In the genomic region with DNA sequence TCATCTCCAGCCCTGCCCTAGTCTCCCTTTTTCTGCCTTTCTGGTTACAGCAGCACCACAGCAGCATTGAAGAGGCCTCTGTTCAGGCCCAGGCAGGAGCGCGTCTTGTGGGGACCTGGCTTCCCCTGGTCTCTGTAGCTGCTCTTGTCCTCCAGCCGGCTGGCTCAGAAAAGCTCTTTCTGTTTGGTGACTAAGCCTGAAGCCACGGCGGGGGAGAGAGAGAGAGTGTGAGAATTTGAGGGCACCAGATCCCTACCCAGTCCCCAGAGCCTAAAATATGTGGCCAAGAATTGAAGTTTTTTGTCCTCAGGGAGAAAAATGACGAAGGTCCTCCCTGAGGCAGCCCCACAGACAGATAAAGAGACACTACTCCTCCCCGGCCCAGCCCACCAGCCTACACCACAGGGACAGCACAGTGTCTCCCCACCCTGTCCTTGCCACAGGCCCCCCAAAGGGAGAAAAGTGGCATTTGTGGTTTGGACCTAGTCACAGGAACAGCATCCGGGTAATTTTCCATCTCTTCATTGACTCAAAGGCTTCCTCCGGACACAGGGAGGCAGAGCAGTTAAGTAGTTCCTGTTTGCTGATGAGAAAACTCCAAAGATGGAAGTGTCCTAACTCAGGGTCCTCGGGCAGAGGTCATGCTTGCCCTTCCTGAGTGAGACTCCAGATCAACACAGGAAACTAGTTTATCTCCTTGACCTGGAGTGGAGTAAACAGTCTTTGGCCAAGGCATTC, we compare ENCODE assay signal across 12 cellular contexts. TPM values are rescaled to one million over a fixed set of nuclear protein-coding genes. Genes with fewer than 3 reads are reported as not detected.
A peak's percentile ranks its signal among the peaks of the same experiment; 100 is the strongest.
DNase-seq lines count a peak whose midpoint lies in the region; ATAC-seq, FAIRE-seq and TF ChIP-seq lines count a peak whose summit lies in the region.
"Had no signal": no experiment of that assay in that cellular context is flagged by ENCODE, and none has a peak within 500 bp of the region (broad histone marks: within the 10 kb centered on the region; RNA-seq: fewer than 3 reads in every experiment).

No MANE protein-coding gene starts in this region.

- no peak overlapping the region for H3K4me3 Mint-ChIP-seq in activated CD8-positive, alpha-beta T cell treated with anti-CD3 and anti-CD28 coated beads for 36 hours
- H3K4me3 Mint-ChIP-seq in activated CD8-positive, alpha-beta T cell treated with anti-CD3 and anti-CD28 coated beads, Interleukin-2, amount 10 ng/mL, durations not matched to agents 7 days and 5 days = no peak overlapping the region
- H3K4me3 Mint-ChIP-seq in astrocyte (ENCODE audit: unreplicated experiment) = no peak overlapping the region
- H3K4me3 Mint-ChIP-seq in type B pancreatic cell = no peak overlapping the region

- H3K27me3 ChIP-seq in astrocyte (ENCODE audit: insufficient read depth, low read length) (no peaks in the 10 kb centered on the region), hepatocyte (no peaks in the 10 kb centered on the region)

- peaks cover 43% of the 10 kb centered on the region for H3K27me3 Mint-ChIP-seq in activated CD8-positive, alpha-beta T cell treated with anti-CD3 and anti-CD28 coated beads for 36 hours
- H3K27me3 Mint-ChIP-seq in activated CD8-positive, alpha-beta T cell treated with anti-CD3 and anti-CD28 coated beads, Interleukin-2, amount 10 ng/mL, durations not matched to agents 7 days and 5 days (ENCODE audit: low read depth) = peaks cover 13% of the 10 kb centered on the region
- H3K27me3 Mint-ChIP-seq in astrocyte (ENCODE audit: low read depth, unreplicated experiment) (no peaks in the 10 kb centered on the region), type B pancreatic cell (peaks cover 4% of the 10 kb centered on the region)

- H3K4me1 ChIP-seq in astrocyte (ENCODE audit: insufficient read depth, low read length) (peaks cover 31% of the 10 kb centered on the region), hepatocyte (ENCODE audit: insufficient read depth) (no peaks in the 10 kb centered on the region)

- H3K9me2 ChIP-seq in hepatocyte (replicated peaks; ENCODE audit: insufficient read depth) = no peaks in the 10 kb centered on the region

- peak overlapping the region; percentile 90 for H2AFZ ChIP-seq in astrocyte (ENCODE audit: low read depth, low read length)
- H2AFZ ChIP-seq in hepatocyte = no peak overlapping the region

- H3K4me3 ChIP-seq in astrocyte (ENCODE audit: insufficient read depth, low read depth, low read length) (no peak overlapping the region), hepatocyte (no peak overlapping the region)

- H3K36me3 ChIP-seq in astrocyte (ENCODE audit: insufficient read depth, low read length) (no peaks in the 10 kb centered on the region), hepatocyte (replicated peaks; ENCODE audit: insufficient read depth, low read depth) (no peaks in the 10 kb centered on the region)

- no peak for ATAC-seq in activated CD8-positive, alpha-beta T cell treated with anti-CD3 and anti-CD28 coated beads for 36 hours
- no peak for ATAC-seq in activated CD8-positive, alpha-beta T cell treated with anti-CD3 and anti-CD28 coated beads, Interleukin-2, amount 10 ng/mL, durations not matched to agents 7 days and 5 days
- no peak for ATAC-seq in HG02610 (IDR thresholded peaks at IDR 0.05; ENCODE audit: unreplicated experiment)

- H3K9ac ChIP-seq in astrocyte (ENCODE audit: low read length) = peak overlapping the region; percentile 48

- H3K9me3 Mint-ChIP-seq in activated CD8-positive, alpha-beta T cell treated with anti-CD3 and anti-CD28 coated beads for 36 hours = no peaks in the 10 kb centered on the region
- no peaks in the 10 kb centered on the region for H3K9me3 Mint-ChIP-seq in activated CD8-positive, alpha-beta T cell treated with anti-CD3 and anti-CD28 coated beads, Interleukin-2, amount 10 ng/mL, durations not matched to agents 7 days and 5 days (ENCODE audit: insufficient read depth)
- H3K9me3 Mint-ChIP-seq in astrocyte (ENCODE audit: unreplicated experiment) = no peaks in the 10 kb centered on the region
- H3K9me3 Mint-ChIP-seq in type B pancreatic cell = peaks cover 5% of the 10 kb centered on the region

- CTCF ChIA-PET in activated CD8-positive, alpha-beta T cell treated with anti-CD3 and anti-CD28 coated beads for 36 hours (lab: Charles Lee) = interaction anchor here (0.8 kb wide), 1 partner anchor 10 kb away, joined by 3 read pairs; no protein-coding TSS in a partner anchor
- CTCF ChIA-PET in activated CD8-positive, alpha-beta T cell treated with anti-CD3 and anti-CD28 coated beads, Interleukin-2, amount 10 ng/mL, durations not matched to agents 7 days and 5 days (lab: Charles Lee) = no interaction called here

- H3K27ac ChIP-seq in astrocyte (ENCODE audit: low read depth, low read length) (peak overlapping the region; percentile 77), hepatocyte (peak overlapping the region; percentile 31)

- WGBS in hepatocyte (ENCODE audit: low lambda C conversion rate, missing lambda C conversion rate) = 71% methylated on average over 10 of the region's 10 CpGs

- no peak for FAIRE-seq in astrocyte (lab: Jason Lieb, UNC)

- POLR2A ChIA-PET in activated CD8-positive, alpha-beta T cell treated with anti-CD3 and anti-CD28 coated beads for 36 hours (lab: Charles Lee) = no interaction called here
- POLR2A ChIA-PET in activated CD8-positive, alpha-beta T cell treated with anti-CD3 and anti-CD28 coated beads, Interleukin-2, amount 10 ng/mL, durations not matched to agents 7 days and 5 days (lab: Charles Lee) = no interaction called here

- H3K9me3 ChIP-seq in astrocyte (ENCODE audit: insufficient read depth, low read depth, low read length) (peaks cover 1% of the 10 kb centered on the region), hepatocyte (ENCODE audit: low read depth) (no peaks in the 10 kb centered on the region)

- H3K79me2 ChIP-seq in astrocyte (ENCODE audit: insufficient read depth, low read length) = no peaks in the 10 kb centered on the region
- no peaks in the 10 kb centered on the region for H3K79me2 ChIP-seq in hepatocyte

- H3K27ac Mint-ChIP-seq in activated CD8-positive, alpha-beta T cell treated with anti-CD3 and anti-CD28 coated beads for 36 hours = no peak overlapping the region
- H3K27ac Mint-ChIP-seq in activated CD8-positive, alpha-beta T cell treated with anti-CD3 and anti-CD28 coated beads, Interleukin-2, amount 10 ng/mL, durations not matched to agents 7 days and 5 days = no peak overlapping the region
- H3K27ac Mint-ChIP-seq in astrocyte (ENCODE audit: unreplicated experiment) (peak overlapping the region; percentile 98), type B pancreatic cell (peak overlapping the region; percentile 44)

- intact Hi-C loops in activated CD8-positive, alpha-beta T cell treated with anti-CD3 and anti-CD28 coated beads for 36 hours (cut with micrococcal nuclease) = no loop called here

- DNase-seq in activated CD8-positive, alpha-beta T cell treated with anti-CD3 and anti-CD28 coated beads for 36 hours = peak; percentile 3
- no peak for DNase-seq in activated CD8-positive, alpha-beta T cell treated with anti-CD3 and anti-CD28 coated beads, Interleukin-2, amount 10 ng/mL, durations not matched to agents 7 days and 5 days
- DNase-seq in astrocyte (ENCODE audit: low read depth) (peak; percentile 75), hepatocyte (ENCODE audit: low spot score) (no peak), type B pancreatic cell (ENCODE audit: extremely low spot score, unreplicated experiment) (peak; percentile 43), DMS 273 treated with DMSO at 0.1 percent for 48 hours (lab: John Stamatoyannopoulos, UW) (no peak), NOMO-1 treated with DMSO at 0.1 percent for 48 hours (lab: John Stamatoyannopoulos, UW; ENCODE audit: unreplicated experiment) (no peak)
- DNase-seq: 8988T; activated CD4-positive, alpha-beta T cell treated with anti-CD3 and anti-CD28 coated beads, Interleukin-2, amount 50 U/mL, for 1 hour; NCI-H1105 had no signal

- H3K4me1 Mint-ChIP-seq in activated CD8-positive, alpha-beta T cell treated with anti-CD3 and anti-CD28 coated beads for 36 hours (ENCODE audit: low read depth) = no peaks in the 10 kb centered on the region
- H3K4me1 Mint-ChIP-seq in activated CD8-positive, alpha-beta T cell treated with anti-CD3 and anti-CD28 coated beads, Interleukin-2, amount 10 ng/mL, durations not matched to agents 7 days and 5 days (ENCODE audit: low read depth) = no peaks in the 10 kb centered on the region
- peaks cover 42% of the 10 kb centered on the region for H3K4me1 Mint-ChIP-seq in astrocyte (ENCODE audit: low read depth, unreplicated experiment)
- no peaks in the 10 kb centered on the region for H3K4me1 Mint-ChIP-seq in type B pancreatic cell (ENCODE audit: unreplicated experiment)

- no peaks in the 10 kb centered on the region for H4K20me1 ChIP-seq in astrocyte (ENCODE audit: insufficient read depth, low read length)
- H4K20me1 ChIP-seq in hepatocyte (ENCODE audit: insufficient read depth, poor library complexity, severe bottlenecking) = no peaks in the 10 kb centered on the region

- H3K36me3 Mint-ChIP-seq in activated CD8-positive, alpha-beta T cell treated with anti-CD3 and anti-CD28 coated beads for 36 hours (ENCODE audit: low read depth) = no peaks in the 10 kb centered on the region
- no peaks in the 10 kb centered on the region for H3K36me3 Mint-ChIP-seq in activated CD8-positive, alpha-beta T cell treated with anti-CD3 and anti-CD28 coated beads, Interleukin-2, amount 10 ng/mL, durations not matched to agents 7 days and 5 days (ENCODE audit: low read depth)
- H3K36me3 Mint-ChIP-seq in astrocyte (ENCODE audit: low read depth, unreplicated experiment) (no peaks in the 10 kb centered on the region), type B pancreatic cell (no peaks in the 10 kb centered on the region)

- H3K4me2 ChIP-seq in astrocyte (ENCODE audit: low read length) (peak overlapping the region; percentile 60), hepatocyte (no peak overlapping the region)

- no peak for TF ChIP-seq CTCF in activated CD8-positive, alpha-beta T cell treated with anti-CD3 and anti-CD28 coated beads for 36 hours (IDR thresholded peaks at IDR 0.05)
- no peak for TF ChIP-seq CTCF in astrocyte (IDR thresholded peaks at IDR 0.05; ENCODE audit: insufficient read depth, low read depth, low read length)
- no peak for TF ChIP-seq CTCF in hepatocyte (IDR thresholded peaks at IDR 0.05; ENCODE audit: poor library complexity)
- TF ChIP-seq CTCF in type B pancreatic cell (conservative IDR thresholded peaks at IDR 0.05) = no peak

RNA-seq across cellular contexts. Expression of gene FAM180A, which starts 13.3 kb away (rescaled TPM):
- total RNA-seq in activated CD8-positive, alpha-beta T cell treated with anti-CD3 and anti-CD28 coated beads for 36 hours = not detected
- total RNA-seq in activated CD8-positive, alpha-beta T cell treated with anti-CD3 and anti-CD28 coated beads, Interleukin-2, amount 10 ng/mL, durations not matched to agents 7 days and 5 days = not detected
- total RNA-seq in astrocyte (not detected in 2 replicates), hepatocyte (not detected in 2 replicates), type B pancreatic cell (ENCODE audit: low replicate concordance) (0.14 TPM in 1 of 2 replicates, not detected in the other)
- polyA plus RNA-seq in hepatocyte = not detected in 2 replicates
- total RNA-seq: OCI-LY7 had no signal

RNA-seq across cellular contexts. Expression of gene SLC13A4, which starts 33.9 kb away (rescaled TPM):
- not detected for total RNA-seq in activated CD8-positive, alpha-beta T cell treated with anti-CD3 and anti-CD28 coated beads for 36 hours
- total RNA-seq in activated CD8-positive, alpha-beta T cell treated with anti-CD3 and anti-CD28 coated beads, Interleukin-2, amount 10 ng/mL, durations not matched to agents 7 days and 5 days = not detected
- total RNA-seq in astrocyte (0.07 TPM in 1 of 2 replicates, not detected in the other), hepatocyte (0.13 TPM in 1 of 2 replicates, not detected in the other), type B pancreatic cell (ENCODE audit: low replicate concordance) (5.2 and 11.3 TPM in 2 replicates)
- 0.93 TPM in 1 of 2 replicates, not detected in the other for polyA plus RNA-seq in hepatocyte
- total RNA-seq: OCI-LY7 had no signal

Comparison
In these comparisons a context has a peak if more than half of its experiments do, and no peak if none do; other contexts are left out.
1. DNase-seq: peak in activated CD8-positive, alpha-beta T cell treated with anti-CD3 and anti-CD28 coated beads for 36 hours (single experiment), astrocyte (single experiment) and type B pancreatic cell (single experiment); none in activated CD8-positive, alpha-beta T cell treated with anti-CD3 and anti-CD28 coated beads, Interleukin-2, amount 10 ng/mL, durations not matched to agents 7 days and 5 days (single experiment), hepatocyte (single experiment), DMS 273 treated with DMSO at 0.1 percent for 48 hours (single experiment) and NOMO-1 treated with DMSO at 0.1 percent for 48 hours (single experiment).
2. H3K27ac Mint-ChIP-seq: peak in astrocyte (single experiment) and type B pancreatic cell (single experiment); none in activated CD8-positive, alpha-beta T cell treated with anti-CD3 and anti-CD28 coated beads for 36 hours (single experiment) and activated CD8-positive, alpha-beta T cell treated with anti-CD3 and anti-CD28 coated beads, Interleukin-2, amount 10 ng/mL, durations not matched to agents 7 days and 5 days (single experiment).